9 cellular contexts compared by ENCODE assay signal in the genomic region with DNA sequence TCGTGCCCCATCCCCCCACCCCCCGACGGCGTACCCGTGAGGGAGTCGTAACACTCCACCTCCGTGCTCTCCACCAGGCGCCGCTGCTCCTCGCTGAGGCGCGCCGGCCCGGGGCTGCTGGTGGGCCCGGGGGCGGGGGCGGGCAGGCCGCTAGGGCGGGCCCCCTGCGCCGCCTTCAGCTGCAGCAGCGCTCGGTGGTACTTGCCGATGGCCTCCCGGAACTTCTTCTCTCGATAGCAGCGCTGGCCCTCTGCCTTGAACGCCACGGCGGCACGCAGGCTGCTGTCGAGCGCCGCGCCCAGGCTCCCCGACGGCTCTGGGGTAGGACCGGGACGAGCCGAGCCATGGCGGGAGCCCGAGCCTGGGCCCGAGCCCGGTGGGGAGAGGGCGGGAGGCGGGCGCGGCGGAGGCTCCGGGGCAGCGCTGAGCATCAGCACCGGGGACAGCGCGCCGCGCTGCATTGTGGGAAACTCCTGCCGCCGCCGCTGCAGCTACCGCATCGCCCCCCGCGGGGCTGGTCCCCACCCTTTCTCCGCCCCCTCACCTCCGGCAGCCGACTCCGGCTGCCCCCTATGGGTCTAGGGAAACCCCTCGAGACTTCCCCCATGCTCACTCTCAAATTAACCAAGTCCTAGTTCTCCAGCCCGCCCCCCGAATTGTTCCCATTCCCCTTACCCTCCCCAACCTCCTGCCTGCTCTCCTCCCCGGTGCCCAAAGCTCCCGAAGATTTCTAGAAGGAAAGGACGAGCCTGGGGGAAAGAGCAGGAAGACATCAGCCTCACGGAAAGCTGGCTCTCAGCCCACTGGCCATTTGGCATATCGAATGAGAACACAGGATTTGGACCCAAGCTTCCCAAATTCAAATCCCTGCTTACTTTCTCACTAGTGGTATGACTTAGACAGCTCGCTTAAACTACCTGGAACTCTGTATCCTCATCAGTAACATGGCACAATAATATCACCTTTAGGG. TPM values are rescaled to one million over a fixed set of nuclear protein-coding genes. Genes with fewer than 3 reads are reported as not detected.
DNase-seq lines count a peak whose midpoint lies in the region; ATAC-seq, FAIRE-seq and TF ChIP-seq lines count a peak whose summit lies in the region.
"Had no signal": no experiment of that assay in that cellular context is flagged by ENCODE, and none has a peak within 500 bp of the region (broad histone marks: within the 10 kb centered on the region; RNA-seq: fewer than 3 reads in every experiment).

A gene (minus strand): TSS at position 464 of the 970 bp plus-strand sequence. CDS start 3 bp downstream, at position 461.

- peaks cover 6% of the 10 kb centered on the region for H3K4me1 ChIP-seq in osteoblast (ENCODE audit: insufficient read depth, low read length)
- no peaks in the 10 kb centered on the region for H3K4me1 ChIP-seq in kidney (ENCODE audit: control insufficient read depth in 1 of 2, insufficient read depth in 1 of 2, low read depth in 1 of 2, low read length in 2 of 2)

- intact Hi-C loops in kidney (cut with DNase I) = no loop called here

- ATAC-seq in HG03135 (IDR thresholded peaks at IDR 0.05; ENCODE audit: unreplicated experiment) = no peak

- peaks cover 23% of the 10 kb centered on the region for H3K27me3 ChIP-seq in osteoblast (ENCODE audit: insufficient read depth, low read length)

- H3K36me3 ChIP-seq in osteoblast (ENCODE audit: insufficient read depth, low read length) (no peaks in the 10 kb centered on the region), kidney (ENCODE audit: control insufficient read depth in 1 of 2, insufficient read depth in 2 of 2, low read length in 2 of 2) (no peaks in the 10 kb centered on the region)
- H3K36me3 ChIP-seq: thoracic aorta had no signal

- TF ChIP-seq CTCF in coronary artery (IDR thresholded peaks at IDR 0.05) = no peak
- TF ChIP-seq CTCF in osteoblast (IDR thresholded peaks at IDR 0.05; ENCODE audit: extremely low read depth, low read depth, low read length) = no peak
- TF ChIP-seq CTCF in kidney (IDR thresholded peaks at IDR 0.05; ENCODE audit: borderline replicate concordance, extremely low read depth, insufficient read depth) = no peak

- peaks cover 4% of the 10 kb centered on the region for H4K20me1 ChIP-seq in osteoblast (ENCODE audit: insufficient read depth, low read length)

- FAIRE-seq in GM18507 (lab: Jason Lieb, UNC) = no peak
- FAIRE-seq in RCC 7860 (lab: Jason Lieb, UNC) = no peak
- no peak for FAIRE-seq in kidney (lab: Jason Lieb, UNC)

- DNase-seq in GM18507 (ENCODE audit: extremely low spot score, insufficient read length, low read depth) (peak; percentile 39), T-helper 9 cell (peak; percentile 37), coronary artery (ENCODE audit: low spot score) (no peak), osteoblast (ENCODE audit: insufficient read length, low spot score, missing footprints) (peak; percentile 97), RCC 7860 (ENCODE audit: low spot score) (no peak), NK-92 (lab: John Stamatoyannopoulos, UW; ENCODE audit: unreplicated experiment) (no peak), kidney (no peak)

- peak within 1 kb of the TSS; percentile 34 for H3K4me3 ChIP-seq in coronary artery
- no peak within 1 kb of the TSS for H3K4me3 ChIP-seq in osteoblast (ENCODE audit: insufficient read depth, low read length)
- H3K4me3 ChIP-seq in kidney (ENCODE audit: low read length in 2 of 2) = no peak within 1 kb of the TSS
- H3K4me3 ChIP-seq: thoracic aorta had no signal

- H3K79me2 ChIP-seq in osteoblast (ENCODE audit: insufficient read depth, low read length) = no peaks in the 10 kb centered on the region

- H3K27ac ChIP-seq in coronary artery (no peak within 1 kb of the TSS), osteoblast (ENCODE audit: low read depth, low read length) (no peak within 1 kb of the TSS), kidney (ENCODE audit: low read depth in 2 of 2, low read length in 2 of 2) (no peak within 1 kb of the TSS)
- H3K27ac ChIP-seq: thoracic aorta had no signal

- H3K9me3 ChIP-seq in osteoblast (ENCODE audit: low read depth, low read length) (no peaks in the 10 kb centered on the region), kidney (ENCODE audit: control insufficient read depth in 1 of 2, low read length in 2 of 2) (no peaks in the 10 kb centered on the region)
- H3K9me3 ChIP-seq: thoracic aorta had no signal

- no peak within 1 kb of the TSS for H2AFZ ChIP-seq in osteoblast (ENCODE audit: low read length)

- H3K9ac ChIP-seq in kidney (ENCODE audit: low read length in 2 of 2) = no peak within 1 kb of the TSS

- no peak within 1 kb of the TSS for H3K4me2 ChIP-seq in osteoblast (ENCODE audit: insufficient read depth, low read length)

RNA-seq across cellular contexts. Expression of the gene that starts here (rescaled TPM):
- total RNA-seq in osteoblast (not detected in 2 replicates), kidney (not detected)
- not detected for polyA plus RNA-seq in kidney (ENCODE audit: insufficient read depth, low read depth, low replicate concordance)
- total RNA-seq: thoracic aorta had no signal

Comparison
In these comparisons a context has a peak if more than half of its experiments do, and no peak if none do; other contexts are left out.
1. Peak in DNase-seq in osteoblast; RNA of the gene not detected or under 1 TPM.
2. DNase-seq: peak in GM18507 (single experiment) and T-helper 9 cell (single experiment); none in coronary artery (single experiment), RCC 7860 (single experiment), NK-92 (single experiment) and kidney (single experiment).